In the genomic region with DNA sequence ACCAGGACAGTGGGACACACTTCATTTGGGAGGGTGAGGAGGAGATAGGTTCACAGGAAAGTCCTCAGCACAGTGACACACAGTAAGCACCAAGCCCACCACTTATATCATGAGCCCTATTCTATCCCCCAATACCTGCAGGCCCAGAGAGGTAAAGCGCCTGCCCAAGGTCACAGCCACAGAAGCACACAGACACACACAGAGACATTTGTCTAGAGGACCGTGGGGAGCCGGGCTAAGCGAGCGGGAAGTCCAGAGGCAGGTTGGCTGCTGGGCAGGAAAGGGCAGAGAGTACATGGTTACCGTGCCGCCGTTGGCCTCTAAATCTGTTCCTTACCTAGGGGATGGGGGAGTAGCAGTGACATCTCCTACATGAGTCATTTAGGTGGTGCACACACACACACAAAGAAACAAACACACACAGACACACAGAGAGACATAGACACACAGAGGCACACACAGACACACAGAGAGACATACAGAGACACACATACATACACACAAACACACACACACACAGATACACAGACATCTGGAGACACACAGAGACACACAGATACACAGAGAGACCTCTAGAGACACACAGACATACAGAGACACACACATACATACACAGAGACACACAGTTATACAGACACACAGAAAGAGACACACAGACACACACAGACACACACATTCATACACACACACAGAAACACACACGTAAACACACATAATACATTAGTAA, we compare ENCODE assay signal across 17 cellular contexts. TPM values are rescaled to one million over a fixed set of nuclear protein-coding genes. Genes with fewer than 3 reads are reported as not detected.
DNase-seq lines count a peak whose midpoint lies in the region; ATAC-seq and TF ChIP-seq lines count a peak whose summit lies in the region.
"Had no signal": no experiment of that assay in that cellular context is flagged by ENCODE, and none has a peak within 500 bp of the region (broad histone marks: within the 10 kb centered on the region; RNA-seq: fewer than 3 reads in every experiment).

No MANE protein-coding gene starts in this region.

- no peaks in the 10 kb centered on the region for H3K9me3 ChIP-seq in adipocyte (ENCODE audit: control insufficient read depth, low read length)
- no peaks in the 10 kb centered on the region for H3K9me3 ChIP-seq in lower lobe of right lung
- H3K9me3 ChIP-seq in upper lobe of right lung = no peaks in the 10 kb centered on the region

- no peak overlapping the region for H3K4me3 Mint-ChIP-seq in endothelial cell (ENCODE audit: unreplicated experiment)

- DNase-seq in DMS53 (lab: John Stamatoyannopoulos, UW) = peak; percentile 28
- DNase-seq in DMS53 treated with DMSO at 0.1 percent for 48 hours (lab: John Stamatoyannopoulos, UW; ENCODE audit: unreplicated experiment) = no peak
- no peak for DNase-seq in adipocyte (ENCODE audit: low read depth)
- DNase-seq in lower lobe of right lung = peak; percentile 40
- peak; percentile 38 for DNase-seq in upper lobe of right lung
- DNase-seq in NCI-H1105 (lab: John Stamatoyannopoulos, UW) = no peak
- no peak for DNase-seq in NCI-H1092 (lab: John Stamatoyannopoulos, UW)
- no peak for DNase-seq in endothelial cell (ENCODE audit: low spot score)
- DNase-seq: DMS 273 treated with DMSO at 0.1 percent for 48 hours, Kasumi-1, NCI-H1417 treated with DMSO at 0.1 percent for 48 hours, NCI-H2029, NCI-H2171 treated with DMSO at 0.1 percent for 48 hours, NCI-H774, SHP77 had no signal

- ATAC-seq in lower lobe of right lung (no peak), upper lobe of right lung (no peak)

- H3K27ac Mint-ChIP-seq in endothelial cell (ENCODE audit: unreplicated experiment) = no peak overlapping the region

- H3K9ac ChIP-seq in adipocyte (ENCODE audit: low read length) = peak overlapping the region; percentile 33

- TF ChIP-seq CTCF in lower lobe of right lung (IDR thresholded peaks at IDR 0.05) (no peak), upper lobe of right lung (IDR thresholded peaks at IDR 0.05) (no peak), endothelial cell (IDR thresholded peaks at IDR 0.05; ENCODE audit: unreplicated experiment) (no peak)

- H3K4me3 ChIP-seq in adipocyte (ENCODE audit: low read length) (no peak overlapping the region), lower lobe of right lung (no peak overlapping the region), upper lobe of right lung (no peak overlapping the region)

- H3K27me3 Mint-ChIP-seq in endothelial cell (ENCODE audit: unreplicated experiment) = no peaks in the 10 kb centered on the region

- no peaks in the 10 kb centered on the region for H3K9me3 Mint-ChIP-seq in endothelial cell (ENCODE audit: unreplicated experiment)

- H3K27me3 ChIP-seq in adipocyte (replicated peaks; ENCODE audit: control insufficient read depth, insufficient read depth, low read length) (no peaks in the 10 kb centered on the region), lower lobe of right lung (ENCODE audit: low read depth) (no peaks in the 10 kb centered on the region), upper lobe of right lung (no peaks in the 10 kb centered on the region)

- H3K36me3 ChIP-seq in adipocyte (ENCODE audit: control insufficient read depth, insufficient read depth, low read length, severe bottlenecking) = no peaks in the 10 kb centered on the region
- H3K36me3 ChIP-seq in lower lobe of right lung = no peaks in the 10 kb centered on the region
- H3K36me3 ChIP-seq in upper lobe of right lung = no peaks in the 10 kb centered on the region

- intact Hi-C loops in lower lobe of right lung (cut with DNase I) = no loop called here
- intact Hi-C loops in upper lobe of right lung (cut with DNase I) = no loop called here

- H3K36me3 Mint-ChIP-seq in endothelial cell (ENCODE audit: low read depth, unreplicated experiment) = no peaks in the 10 kb centered on the region

- H3K27ac ChIP-seq in lower lobe of right lung (no peak overlapping the region), upper lobe of right lung (no peak overlapping the region)
- H3K27ac ChIP-seq: 22Rv1, HL-60 had no signal

- H3K4me1 ChIP-seq in adipocyte (ENCODE audit: control insufficient read depth, insufficient read depth, low read length) (peaks cover 43% of the 10 kb centered on the region), lower lobe of right lung (peaks cover 35% of the 10 kb centered on the region), upper lobe of right lung (peaks cover 36% of the 10 kb centered on the region)

- peaks cover 8% of the 10 kb centered on the region for H3K4me1 Mint-ChIP-seq in endothelial cell (ENCODE audit: unreplicated experiment)

RNA-seq across cellular contexts. Expression of gene DUSP1, which starts 15.9 kb away (rescaled TPM):
- total RNA-seq in lower lobe of right lung = 367 TPM
- 382 TPM for total RNA-seq in upper lobe of right lung
- 25.3 TPM for total RNA-seq in endothelial cell (ENCODE audit: unreplicated experiment)

RNA-seq across cellular contexts. Expression of gene ERGIC1, which starts 47.2 kb away (rescaled TPM):
- total RNA-seq in lower lobe of right lung = 177 TPM
- total RNA-seq in upper lobe of right lung = 186 TPM
- 67.1 TPM for total RNA-seq in endothelial cell (ENCODE audit: unreplicated experiment)

Comparison
In these comparisons a context has a peak if more than half of its experiments do, and no peak if none do; other contexts are left out.
1. DNase-seq: peak in DMS53 (single experiment), lower lobe of right lung (single experiment) and upper lobe of right lung (single experiment); none in DMS53 treated with DMSO at 0.1 percent for 48 hours (single experiment), adipocyte (single experiment), NCI-H1105 (single experiment), NCI-H1092 (single experiment) and endothelial cell (single experiment).
2. RNA of gene DUSP1, which starts 15.9 kb away (total RNA-seq): 382 TPM in upper lobe of right lung (single experiment) and 367 TPM in lower lobe of right lung (single experiment); 25.3 TPM in endothelial cell (single experiment); every median in the first group is over 10 times any median in the second.